Comparison of ENCODE assay signal across 25 cellular contexts in genomic region chr10:82071231-82071630, GRCh38.
"Had no signal": no experiment of that assay in that cellular context is flagged by ENCODE, and none has a peak within 500 bp of the region (broad histone marks: within the 10 kb centered on the region; RNA-seq: fewer than 3 reads in every experiment).

No MANE protein-coding gene starts in this region.

- H3K9me3 ChIP-seq: esophagus squamous epithelium, gastrocnemius medialis, testis had no signal

- H3K4me3 ChIP-seq: esophagus squamous epithelium, gastrocnemius medialis, neural progenitor cell, testis had no signal

- H3K4me1 Mint-ChIP-seq: activated CD4-positive, alpha-beta T cell treated with anti-CD3 and anti-CD28 coated beads, Interleukin-2, amount 10 ng/mL, durations not matched to agents 24 days and 14 days; activated naive CD8-positive, alpha-beta T cell treated with anti-CD3 and anti-CD28 coated beads, Interleukin-2, amount 50 U/mL, for 24 hours; mesothelial cell of epicardium; naive thymus-derived CD8-positive, alpha-beta T cell had no signal

- H3K27me3 Mint-ChIP-seq: activated CD4-positive, alpha-beta T cell treated with anti-CD3 and anti-CD28 coated beads, Interleukin-2, amount 10 ng/mL, durations not matched to agents 24 days and 14 days; activated CD8-positive, alpha-beta T cell treated with anti-CD3 and anti-CD28 coated beads for 36 hours; activated naive CD8-positive, alpha-beta T cell treated with anti-CD3 and anti-CD28 coated beads, Interleukin-2, amount 50 U/mL, for 24 hours; type B pancreatic cell had no signal

- H3K9me3 Mint-ChIP-seq: activated naive CD8-positive, alpha-beta T cell treated with anti-CD3 and anti-CD28 coated beads, Interleukin-2, amount 50 U/mL, for 24 hours; endodermal cell; mesothelial cell of epicardium; neural progenitor cell; type B pancreatic cell had no signal

- H3K27me3 ChIP-seq: esophagus squamous epithelium, gastrocnemius medialis, neural progenitor cell, testis had no signal

- DNase-seq: activated CD4-positive, alpha-beta T cell treated with anti-CD3 and anti-CD28 coated beads, Interleukin-2, amount 10 ng/mL, durations not matched to agents 24 days and 14 days; activated CD8-positive, alpha-beta T cell treated with anti-CD3 and anti-CD28 coated beads for 36 hours; activated gamma-delta T cell; activated naive CD4-positive, alpha-beta T cell treated with anti-CD3 and anti-CD28 coated beads, Interleukin-2, amount 50 U/mL, for 16 hours; activated naive CD8-positive, alpha-beta T cell treated with anti-CD3 and anti-CD28 coated beads, Interleukin-2, amount 50 U/mL, for 24 hours; cortex of kidney; endodermal cell; esophagus squamous epithelium; gastrocnemius medialis; head of caudate nucleus; hypothalamus; left ventricle myocardium superior; mammary epithelial cell; naive thymus-derived CD8-positive, alpha-beta T cell; small intestine; stimulated activated CD4-positive, alpha-beta T cell treated with anti-CD3 and anti-CD28 coated beads, Interleukin-15, amount 100 ng/mL, for 24 hours; stimulated activated naive CD4-positive, alpha-beta T cell; testis had no signal

- H3K4me1 ChIP-seq: esophagus squamous epithelium, gastrocnemius medialis, testis had no signal

- H3K36me3 ChIP-seq: esophagus squamous epithelium, gastrocnemius medialis, neural progenitor cell had no signal

- ATAC-seq: activated CD4-positive, CD25-positive, alpha-beta regulatory T cell treated with anti-CD3 and anti-CD28 coated beads, Interleukin-2, amount 50 U/mL, for 24 hours; activated CD8-positive, alpha-beta T cell treated with anti-CD3 and anti-CD28 coated beads for 36 hours; activated naive CD8-positive, alpha-beta T cell treated with anti-CD3 and anti-CD28 coated beads, Interleukin-2, amount 50 U/mL, for 24 hours; gastrocnemius medialis; left ventricle myocardium superior; naive thymus-derived CD8-positive, alpha-beta T cell; sciatic nerve had no signal

- H3K36me3 Mint-ChIP-seq: mesothelial cell of epicardium; naive thymus-derived CD8-positive, alpha-beta T cell; neural progenitor cell; type B pancreatic cell had no signal

- H3K4me3 Mint-ChIP-seq: activated CD4-positive, alpha-beta T cell treated with anti-CD3 and anti-CD28 coated beads, Interleukin-2, amount 10 ng/mL, durations not matched to agents 24 days and 14 days; activated CD8-positive, alpha-beta T cell treated with anti-CD3 and anti-CD28 coated beads for 36 hours; activated naive CD8-positive, alpha-beta T cell treated with anti-CD3 and anti-CD28 coated beads, Interleukin-2, amount 50 U/mL, for 24 hours; activated T-helper 1 cell treated with anti-CD3 and anti-CD28 coated beads, Interleukin-12 subunit alpha, Interleukin-12 subunit beta, Interleukin-2, Interleukin-4 antibody, amounts not matched to agents 30 ng/mL and 10 ng/mL and 1 ng/mL, durations not matched to agents 14 hours and 24 hours and 36 hours; endodermal cell; mesothelial cell of epicardium; naive thymus-derived CD8-positive, alpha-beta T cell; neural progenitor cell; type B pancreatic cell had no signal

- H3K27ac Mint-ChIP-seq: activated CD4-positive, alpha-beta T cell treated with anti-CD3 and anti-CD28 coated beads, Interleukin-2, amount 10 ng/mL, durations not matched to agents 24 days and 14 days; activated CD8-positive, alpha-beta T cell treated with anti-CD3 and anti-CD28 coated beads for 36 hours; activated naive CD8-positive, alpha-beta T cell treated with anti-CD3 and anti-CD28 coated beads, Interleukin-2, amount 50 U/mL, for 24 hours; activated T-helper 1 cell treated with anti-CD3 and anti-CD28 coated beads, Interleukin-12 subunit alpha, Interleukin-12 subunit beta, Interleukin-2, Interleukin-4 antibody, amounts not matched to agents 30 ng/mL and 10 ng/mL and 1 ng/mL, durations not matched to agents 14 hours and 24 hours and 36 hours; endodermal cell; mesothelial cell of epicardium; naive thymus-derived CD8-positive, alpha-beta T cell; neural progenitor cell; type B pancreatic cell had no signal

- H3K27ac ChIP-seq: esophagus squamous epithelium, gastrocnemius medialis, neural progenitor cell, testis, VCaP had no signal
